Comparison of ENCODE assay signal across 8 cellular contexts in the genomic region with DNA sequence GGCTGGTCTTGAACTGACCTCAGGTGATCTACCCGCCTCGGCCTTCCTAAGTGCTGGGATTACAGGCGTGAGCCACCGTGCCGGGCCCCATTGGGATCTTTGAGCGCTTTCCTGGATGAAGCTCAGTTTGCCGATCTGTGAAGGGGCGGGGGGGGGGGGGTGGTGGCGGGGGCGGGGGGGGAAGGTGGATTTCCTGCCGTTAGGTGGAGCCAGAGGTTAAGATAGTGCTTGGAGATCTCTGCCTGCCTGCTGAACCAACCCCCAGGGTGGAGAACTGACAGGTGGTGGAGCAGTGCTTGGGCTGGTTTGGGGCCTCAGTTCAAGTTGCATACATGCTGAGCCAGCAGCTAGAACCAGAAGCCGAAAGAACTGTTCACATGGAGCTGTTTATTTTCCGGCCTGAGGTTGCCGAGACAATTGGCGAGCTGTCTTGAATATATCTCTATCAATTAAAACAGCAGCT. TPM values are rescaled to one million over a fixed set of nuclear protein-coding genes. Genes with fewer than 3 reads are reported as not detected.
DNase-seq lines count a peak whose midpoint lies in the region; ATAC-seq and TF ChIP-seq lines count a peak whose summit lies in the region.

No MANE protein-coding gene starts in this region.

- no peaks in the 10 kb centered on the region for H3K9me3 ChIP-seq in right atrium auricular region

- peak; percentile 23 to 58 for TF ChIP-seq CTCF in right atrium auricular region (IDR thresholded peaks at IDR 0.05)

- ATAC-seq in HG03439 (IDR thresholded peaks at IDR 0.05; ENCODE audit: unreplicated experiment), result no peak
- no peak for ATAC-seq in GM19397 (IDR thresholded peaks at IDR 0.05; ENCODE audit: unreplicated experiment)

- peaks cover 0 to 33% of the 10 kb centered on the region in 2 donors for H3K4me1 ChIP-seq in right atrium auricular region

- H3K36me3 ChIP-seq in right atrium auricular region, result no peaks in the 10 kb centered on the region

- peak overlapping the region; percentile 56 to 70 for H3K4me3 ChIP-seq in right atrium auricular region

- DNase-seq in GDM1 (lab: John Stamatoyannopoulos, UW) (peak; percentile 34), NCI-H128 (lab: John Stamatoyannopoulos, UW; ENCODE audit: unreplicated experiment) (peak; percentile 65), SW480 (ENCODE audit: low spot score) (peak; percentile 78), amniotic epithelial cell (ENCODE audit: low read depth) (peak; percentile 47), right atrium auricular region (ENCODE audit: low spot score) (no peak), putamen (ENCODE audit: low spot score) (peak; percentile 88)

- peak overlapping the region; percentile 46 to 60 for H3K27ac ChIP-seq in right atrium auricular region

- H3K27me3 ChIP-seq in right atrium auricular region, result no peaks in the 10 kb centered on the region

RNA-seq across cellular contexts. Expression of a gene that starts 1.7 kb away (rescaled TPM):
- 10 to 100 TPM in 1 of 2 donors, 1 to 10 TPM in 1; 8.5 to 11.9 TPM for total RNA-seq in right atrium auricular region

RNA-seq across cellular contexts. Expression of a gene that starts 17.9 kb away (rescaled TPM):
- 1 to 10 TPM; 6.7 to 8.9 TPM for total RNA-seq in right atrium auricular region
